ENCODE assay signal across 8 cellular contexts in genomic region chr1:117753652-117754051, GRCh38.
DNase-seq lines count a peak whose midpoint lies in the region; ATAC-seq, FAIRE-seq and TF ChIP-seq lines count a peak whose summit lies in the region.

No MANE protein-coding gene starts in this region.

- peak; percentile 23 for DNase-seq in Daoy (ENCODE audit: low read depth)
- DNase-seq in NCI-H226, result peak; percentile 24
- DNase-seq in coronary artery (ENCODE audit: low spot score), result no peak
- no peak for DNase-seq in pancreas
- DNase-seq in anterior cingulate cortex (lab: John Stamatoyannopoulos, UW), result no peak
- DNase-seq in SW480 (ENCODE audit: low spot score), result no peak
- no peak for DNase-seq in GM13976 (ENCODE audit: low spot score)
- no peak for DNase-seq in cerebellar nuclear complex (lab: John Stamatoyannopoulos, UW)

- peak overlapping the region; percentile 57 for H3K4me3 ChIP-seq in coronary artery
- H3K4me3 ChIP-seq in pancreas, result peak overlapping the region in 1 of 4 donors; percentile 6

- intact Hi-C loops in pancreas (cut with DNase I), result loop anchor here in 2 of 3 donors (10.0 kb wide), 3 partner anchors 139 to 219 kb away; no protein-coding TSS in a partner anchor

- H3K27me3 ChIP-seq in pancreas, result no peaks in the 10 kb centered on the region

- no peak for FAIRE-seq in pancreas (lab: Jason Lieb, UNC)

- peak in 3 of 4 donors; percentile 1 to 4 (median 1) for ATAC-seq in pancreas

- in situ Hi-C loops in GM13976 (cut with MboI; ENCODE audit: low sequenced_read_pairs, unreplicated experiment), result no loop called here

- TF ChIP-seq CTCF in coronary artery (IDR thresholded peaks at IDR 0.05), result no peak
- TF ChIP-seq CTCF in pancreas (IDR thresholded peaks at IDR 0.05), result no peak
- TF ChIP-seq CTCF in GM13976 (IDR thresholded peaks at IDR 0.05; ENCODE audit: borderline replicate concordance, control extremely low read depth, extremely low read depth, insufficient read depth, missing control alignments), result no peak

- H3K36me3 ChIP-seq in pancreas, result no peaks in the 10 kb centered on the region

- peaks cover 6 to 36% (median 18%) of the 10 kb centered on the region in 3 donors for H3K4me1 ChIP-seq in pancreas

- H3K27ac ChIP-seq in coronary artery (no peak overlapping the region), pancreas (peak overlapping the region in 2 of 4 donors; percentile 53 to 65)

- 18 to 24% methylated on average over 5 of the region's 5 CpGs for WGBS in pancreas, 2 donors

- no peaks in the 10 kb centered on the region for H3K9me3 ChIP-seq in pancreas

Comparison
In these comparisons a context has a peak if more than half of its experiments do, and no peak if none do; other contexts are left out.
1. DNase-seq: peak in Daoy (single experiment) and NCI-H226 (single experiment); none in coronary artery (single experiment), pancreas (0 of 6), anterior cingulate cortex (0 of 58), SW480 (single experiment), GM13976 (single experiment) and cerebellar nuclear complex (0 of 2).